In genomic region chr20:1854246-1854645, GRCh38 we compare ENCODE assay signal across 22 cellular contexts. TPM values are rescaled to one million over a fixed set of nuclear protein-coding genes. Genes with fewer than 3 reads are reported as not detected.
DNase-seq lines count a peak whose midpoint lies in the region; ATAC-seq and TF ChIP-seq lines count a peak whose summit lies in the region.
"Had no signal": no experiment of that assay in that cellular context is flagged by ENCODE, and none has a peak within 500 bp of the region (broad histone marks: within the 10 kb centered on the region; RNA-seq: fewer than 3 reads in every experiment).

No MANE protein-coding gene starts in this region.

- no peaks in the 10 kb centered on the region for H3K79me1 ChIP-seq in neuronal stem cell (ENCODE audit: low read depth, low read length)

- no TSS peak for BruUV-seq in Caco-2 (replicated peaks; lab: Mats Ljungman, UMichigan)

- H3K27me3 Mint-ChIP-seq in Caco-2 (ENCODE audit: insufficient read depth, unreplicated experiment), result no peaks in the 10 kb centered on the region

- no peak overlapping the region for H2BK15ac ChIP-seq in neuronal stem cell (ENCODE audit: low read length)

- no peak overlapping the region for H3K9ac ChIP-seq in neuronal stem cell (ENCODE audit: low read depth, low read length, poor library complexity)
- H3K9ac ChIP-seq: BLaER1 treated with 17β-estradiol and CSF1 and Interleukin-3, amounts not matched to agents 10 nM and 100 nM; SK-N-SH had no signal

- no peak overlapping the region for H3K18ac ChIP-seq in neuronal stem cell (ENCODE audit: low read length)

- DNase-seq in Caco-2 (peak; percentile 65 to 77), NCI-H1417 (lab: John Stamatoyannopoulos, UW) (peak in 2 of 3 experiments; percentile 86 to 98), NCI-H748 (lab: John Stamatoyannopoulos, UW; ENCODE audit: unreplicated experiment) (peak; percentile 84), neuronal stem cell (ENCODE audit: low spot score) (no peak), upper lobe of left lung (no peak), iPS-NIHi11 (ENCODE audit: low spot score) (no peak)
- no peak for DNase-seq in activated CD4-positive, alpha-beta T cell treated with anti-CD3 and anti-CD28 coated beads for 1 hour
- DNase-seq: ACHN; Calu3; CD8-positive, alpha-beta T cell; DMS53; GDM1; KG1; NCI-H1092; NCI-H524 treated with DMSO at 0.1 percent for 48 hours; NK-92 treated with Interleukin-12 subunit alpha and Interleukin-12 subunit beta, amount 100 ng/mL, for 24 hours; SHP77 treated with DMSO at 0.1 percent for 48 hours; SK-N-SH had no signal

- no peak overlapping the region for H3K4ac ChIP-seq in neuronal stem cell (ENCODE audit: low read length)

- no peak overlapping the region for H3K4me2 ChIP-seq in neuronal stem cell (ENCODE audit: insufficient read depth, low read length, poor library complexity, severe bottlenecking)
- H3K4me2 ChIP-seq: GM23338, SK-N-SH had no signal

- no peak overlapping the region for H3K4me3 ChIP-seq in Caco-2 (ENCODE audit: low read depth, low read length)
- H3K4me3 ChIP-seq in neuronal stem cell (ENCODE audit: low read length in 2 of 2), result no peak overlapping the region
- no peak overlapping the region for H3K4me3 ChIP-seq in upper lobe of left lung
- H3K4me3 ChIP-seq: BLaER1 treated with 17β-estradiol and CSF1 and Interleukin-3, amounts not matched to agents 10 nM and 100 nM; GM23338; HAP-1 had no signal

- H2BK12ac ChIP-seq in neuronal stem cell (ENCODE audit: low read length), result no peak overlapping the region

- H3K36me3 Mint-ChIP-seq in Caco-2 (ENCODE audit: insufficient read depth, unreplicated experiment), result no peaks in the 10 kb centered on the region
- H3K36me3 Mint-ChIP-seq: CD8-positive, alpha-beta T cell had no signal

- H3K36me3 ChIP-seq in Caco-2 (ENCODE audit: control insufficient read depth, insufficient read depth, low read length) (no peaks in the 10 kb centered on the region), neuronal stem cell (replicated peaks in 1 of 2; ENCODE audit: control insufficient read depth in 2 of 2, insufficient read depth in 2 of 2, low read length in 2 of 2) (no peaks in the 10 kb centered on the region), upper lobe of left lung (no peaks in the 10 kb centered on the region)
- H3K36me3 ChIP-seq: BLaER1 treated with 17β-estradiol and CSF1 and Interleukin-3, amounts not matched to agents 10 nM and 100 nM; HAP-1 had no signal

- no peak overlapping the region for H2AFZ ChIP-seq in neuronal stem cell (ENCODE audit: low read length)
- H2AFZ ChIP-seq: GM23338 had no signal

- no CpG with 5 or more reads among the region's 5 CpGs for WGBS in neuronal stem cell (ENCODE audit: extremely low coverage in 2 of 2, insufficient read length in 2 of 2, insufficient replicate concordance in 1 of 2), 2 donors
- WGBS in upper lobe of left lung, 2 donors, result 65 to 67% methylated on average over 5 of the region's 5 CpGs

- H2BK5ac ChIP-seq in neuronal stem cell (ENCODE audit: low read length), result peak overlapping the region; percentile 56

- H2AK5ac ChIP-seq in neuronal stem cell (ENCODE audit: low read depth, low read length), result no peak overlapping the region

- no peak overlapping the region for H3K14ac ChIP-seq in neuronal stem cell (ENCODE audit: low read length)

- no peak overlapping the region for H3K23ac ChIP-seq in neuronal stem cell (ENCODE audit: low read depth, low read length, poor library complexity)

- H4K8ac ChIP-seq in neuronal stem cell (ENCODE audit: low read depth, low read length), result no peak overlapping the region

- no peak overlapping the region for H3K4me3 Mint-ChIP-seq in Caco-2 (ENCODE audit: unreplicated experiment)
- H3K4me3 Mint-ChIP-seq: CD8-positive, alpha-beta T cell; GM23338 had no signal

- no peak for TF ChIP-seq EP300 in upper lobe of left lung (IDR thresholded peaks at IDR 0.05)

- no peak for TF ChIP-seq POLR2A in upper lobe of left lung (IDR thresholded peaks at IDR 0.05)

- no peak for ATAC-seq in upper lobe of left lung (ENCODE audit: low FRiP score in 2 of 2)
- ATAC-seq: CD8-positive, alpha-beta T cell; GM23338 had no signal

- CTCF ChIA-PET in Caco-2 (lab: Charles Lee), result no interaction called here

- H3K27ac ChIP-seq in neuronal stem cell (replicated peaks; ENCODE audit: low read length) (no peak overlapping the region), upper lobe of left lung (no peak overlapping the region)
- H3K27ac ChIP-seq: BLaER1 treated with 17β-estradiol and CSF1 and Interleukin-3, amounts not matched to agents 10 nM and 100 nM; RWPE1 had no signal

- peaks cover 35% of the 10 kb centered on the region for H3K4me1 Mint-ChIP-seq in Caco-2 (ENCODE audit: low read depth, unreplicated experiment)

- no peaks in the 10 kb centered on the region for H3K27me3 ChIP-seq in Caco-2 (replicated peaks; ENCODE audit: control insufficient read depth, insufficient read depth, low read length)
- peaks cover 0 to 8% (median 0%) of the 10 kb centered on the region in 3 experiments for H3K27me3 ChIP-seq in neuronal stem cell (ENCODE audit: control insufficient read depth in 3 of 3, insufficient read depth in 3 of 3, low read depth in 1 of 3, low read length in 3 of 3)
- H3K27me3 ChIP-seq in upper lobe of left lung, result no peaks in the 10 kb centered on the region

- TF ChIP-seq CTCF in Caco-2 (IDR thresholded peaks at IDR 0.05; ENCODE audit: insufficient read depth in 1 of 2, low read depth in 1 of 2, low read length in 1 of 2, severe bottlenecking in 1 of 2, unreplicated experiment in 1 of 2) (no peak), upper lobe of left lung (IDR thresholded peaks at IDR 0.05) (no peak)

- intact Hi-C loops in Caco-2 (cut with micrococcal nuclease; ENCODE audit: unreplicated experiment), result no loop called here

- H4K91ac ChIP-seq in neuronal stem cell (ENCODE audit: low read depth, low read length, poor library complexity), result no peak overlapping the region

- peak overlapping the region; percentile 74 for H3K27ac Mint-ChIP-seq in Caco-2 (ENCODE audit: unreplicated experiment)
- H3K27ac Mint-ChIP-seq: CD8-positive, alpha-beta T cell had no signal

- H3K4me1 ChIP-seq in Caco-2, result peaks cover 51% of the 10 kb centered on the region
- H3K4me1 ChIP-seq in neuronal stem cell (ENCODE audit: control insufficient read depth in 2 of 2, insufficient read depth in 1 of 2, low read depth in 1 of 2, low read length in 2 of 2), result peaks cover 2 to 11% of the 10 kb centered on the region in 2 donors
- no peaks in the 10 kb centered on the region for H3K4me1 ChIP-seq in upper lobe of left lung
- H3K4me1 ChIP-seq: HAP-1 had no signal

- no peaks in the 10 kb centered on the region for H3K9me3 Mint-ChIP-seq in Caco-2 (ENCODE audit: unreplicated experiment)
- H3K9me3 Mint-ChIP-seq: CD8-positive, alpha-beta T cell; GM23338 had no signal

- H2BK120ac ChIP-seq in neuronal stem cell (ENCODE audit: low read depth, low read length), result no peak overlapping the region

- POLR2A ChIA-PET in Caco-2 (lab: Charles Lee), result no interaction called here

- no peaks in the 10 kb centered on the region for H3K9me3 ChIP-seq in Caco-2
- no peaks in the 10 kb centered on the region for H3K9me3 ChIP-seq in neuronal stem cell (replicated peaks in 1 of 2; ENCODE audit: control insufficient read depth in 2 of 2, insufficient read depth in 1 of 2, low read depth in 1 of 2, low read length in 2 of 2)
- no peaks in the 10 kb centered on the region for H3K9me3 ChIP-seq in upper lobe of left lung
- H3K9me3 ChIP-seq: BLaER1 treated with 17β-estradiol and CSF1 and Interleukin-3, amounts not matched to agents 10 nM and 100 nM; HAP-1; SK-N-SH had no signal

RNA-seq across cellular contexts. Expression of gene SIRPA, which starts 41.0 kb away (rescaled TPM):
- total RNA-seq in Caco-2 (2022) (31.6 and 33.3 TPM in 2 replicates), upper lobe of left lung (100 to 1,000 TPM in 1 of 6 donors, 10 to 100 TPM in 5; 36.3 to 119 (median 60.4) TPM)
- polyA plus RNA-seq in neuronal stem cell (2013, experiment 1 of 2), result 8.4 TPM
- polyA plus RNA-seq in neuronal stem cell (2013, experiment 2 of 2), result 8.4 TPM
- total RNA-seq: CD8-positive, alpha-beta T cell had no signal

Comparison
In these comparisons a context has a peak if more than half of its experiments do, and no peak if none do; other contexts are left out.
1. DNase-seq: peak in Caco-2 (2 of 2), NCI-H1417 (2 of 3) and NCI-H748 (single experiment); none in neuronal stem cell (single experiment), activated CD4-positive, alpha-beta T cell treated with anti-CD3 and anti-CD28 coated beads for 1 hour (single experiment), upper lobe of left lung (0 of 2) and iPS-NIHi11 (single experiment).